ENCODE assay signal across 8 cellular contexts in genomic region chr3:112013058-112013783, GRCh38. TPM values are rescaled to one million over a fixed set of nuclear protein-coding genes. Genes with fewer than 3 reads are reported as not detected.
DNase-seq lines count a peak whose midpoint lies in the region; ATAC-seq and TF ChIP-seq lines count a peak whose summit lies in the region.

No MANE protein-coding gene starts in this region.

- H3K27ac ChIP-seq in PC-9 (no peak overlapping the region), neuronal stem cell (replicated peaks; ENCODE audit: low read length) (peak overlapping the region; percentile 37), thoracic aorta (no peak overlapping the region)

- no peaks in the 10 kb centered on the region for H3F3A ChIP-seq in PC-9 (ENCODE audit: insufficient read depth, low read depth)

- no peaks in the 10 kb centered on the region for H3K36me3 ChIP-seq in PC-9 (ENCODE audit: low read depth)
- peaks cover 25 to 67% of the 10 kb centered on the region in 2 donors for H3K36me3 ChIP-seq in neuronal stem cell (replicated peaks in 1 of 2; ENCODE audit: control insufficient read depth in 2 of 2, insufficient read depth in 2 of 2, low read length in 2 of 2)
- no peaks in the 10 kb centered on the region for H3K36me3 ChIP-seq in thoracic aorta

- no peak overlapping the region for H3K4me3 Mint-ChIP-seq in activated T-helper 2 cell treated with anti-CD3 and anti-CD28 coated beads, Interferon-gamma antibody, Interleukin-2, Interleukin-4, amounts not matched to agents 10 μg/mL and 5 μg/mL and 100 μg/mL, durations not matched to agents 14 hours and 24 hours and 36 hours (ENCODE audit: low read depth)

- no peak overlapping the region for H2BK15ac ChIP-seq in neuronal stem cell (ENCODE audit: low read length)

- intact Hi-C loops in PC-9 (cut with micrococcal nuclease; ENCODE audit: unreplicated experiment) = loop anchor here (1.0 to 5.0 kb wide), 3 partner anchors 24 to 436 kb away; no protein-coding TSS in a partner anchor
- intact Hi-C loops in activated T-helper 2 cell treated with anti-CD3 and anti-CD28 coated beads, Interferon-gamma antibody, Interleukin-2, Interleukin-4, amounts not matched to agents 10 μg/mL and 5 μg/mL and 100 μg/mL, durations not matched to agents 14 hours and 24 hours and 36 hours (cut with micrococcal nuclease) = loop anchor here (1.0 to 2.0 kb wide), 6 partner anchors 11 to 296 kb away; partner anchors contain the start of gene ABHD10

- no peak overlapping the region for H2BK12ac ChIP-seq in neuronal stem cell (ENCODE audit: low read length)

- ATAC-seq in HG02870 (IDR thresholded peaks at IDR 0.05; ENCODE audit: unreplicated experiment) (peak; percentile 76), thoracic aorta (ENCODE audit: insufficient number of reproducible peaks, low FRiP score, low read depth) (peak; percentile 81)

- no peaks in the 10 kb centered on the region for H4K20me1 ChIP-seq in PC-9 (ENCODE audit: insufficient read depth)

- no peak overlapping the region for H4K8ac ChIP-seq in neuronal stem cell (ENCODE audit: low read depth, low read length)

- H3K23ac ChIP-seq in neuronal stem cell (ENCODE audit: low read depth, low read length, poor library complexity) = no peak overlapping the region

- H3K9me3 Mint-ChIP-seq in activated T-helper 2 cell treated with anti-CD3 and anti-CD28 coated beads, Interferon-gamma antibody, Interleukin-2, Interleukin-4, amounts not matched to agents 10 μg/mL and 5 μg/mL and 100 μg/mL, durations not matched to agents 14 hours and 24 hours and 36 hours = no peaks in the 10 kb centered on the region

- H2AFZ ChIP-seq in PC-9 (peak overlapping the region; percentile 7; the same call in 1 of the 2 replicates), neuronal stem cell (ENCODE audit: low read length) (no peak overlapping the region)

- no CpG with 5 or more reads among the region's 19 CpGs for WGBS in neuronal stem cell (ENCODE audit: extremely low coverage in 2 of 2, insufficient read length in 2 of 2, insufficient replicate concordance in 1 of 2), 2 donors

- no peak overlapping the region for H3K14ac ChIP-seq in neuronal stem cell (ENCODE audit: low read length)

- peak; percentile 90 for TF ChIP-seq CTCF in PC-9 (conservative IDR thresholded peaks at IDR 0.05)
- peak; percentile 75 for TF ChIP-seq CTCF in fibroblast of the aortic adventitia (IDR thresholded peaks at IDR 0.05; ENCODE audit: insufficient read depth, low read length)
- TF ChIP-seq CTCF in thoracic aorta (IDR thresholded peaks at IDR 0.05) = peak; percentile 76

- H3K27me3 Mint-ChIP-seq in activated T-helper 2 cell treated with anti-CD3 and anti-CD28 coated beads, Interferon-gamma antibody, Interleukin-2, Interleukin-4, amounts not matched to agents 10 μg/mL and 5 μg/mL and 100 μg/mL, durations not matched to agents 14 hours and 24 hours and 36 hours (ENCODE audit: low read depth) = no peaks in the 10 kb centered on the region

- peaks cover 24% of the 10 kb centered on the region for H3K4me1 Mint-ChIP-seq in activated T-helper 2 cell treated with anti-CD3 and anti-CD28 coated beads, Interferon-gamma antibody, Interleukin-2, Interleukin-4, amounts not matched to agents 10 μg/mL and 5 μg/mL and 100 μg/mL, durations not matched to agents 14 hours and 24 hours and 36 hours (ENCODE audit: low read depth)

- peak overlapping the region; percentile 20 for H3K18ac ChIP-seq in neuronal stem cell (ENCODE audit: low read length)

- no peaks in the 10 kb centered on the region for H3K79me2 ChIP-seq in PC-9 (ENCODE audit: low read depth)

- H3K9me3 ChIP-seq in PC-9 (ENCODE audit: insufficient read depth, low read depth) (no peaks in the 10 kb centered on the region), neuronal stem cell (replicated peaks in 1 of 2; ENCODE audit: control insufficient read depth in 2 of 2, insufficient read depth in 1 of 2, low read depth in 1 of 2, low read length in 2 of 2) (no peaks in the 10 kb centered on the region), thoracic aorta (no peaks in the 10 kb centered on the region)

- H3K4me3 ChIP-seq in PC-9 (no peak overlapping the region), fibroblast of the aortic adventitia (ENCODE audit: low read depth, low read length) (no peak overlapping the region), neuronal stem cell (ENCODE audit: low read length in 2 of 2) (no peak overlapping the region), thoracic aorta (peak overlapping the region; percentile 37)

- POLR2A ChIA-PET in PC-9 (lab: Charles Lee; ENCODE audit: unreplicated experiment) = interaction anchor here (1.2 kb wide), 1 partner anchor 859 kb away, joined by 8 read pairs; no protein-coding TSS in a partner anchor

- H2BK5ac ChIP-seq in neuronal stem cell (ENCODE audit: low read length) = no peak overlapping the region

- H2AK5ac ChIP-seq in neuronal stem cell (ENCODE audit: low read depth, low read length) = no peak overlapping the region

- no TSS peak for BruUV-seq in PC-9 (replicated peaks; lab: Mats Ljungman, UMichigan)

- no peak overlapping the region for H4K91ac ChIP-seq in neuronal stem cell (ENCODE audit: low read depth, low read length, poor library complexity)

- no peaks in the 10 kb centered on the region for H3K4me1 ChIP-seq in PC-9 (replicated peaks; ENCODE audit: insufficient read depth)
- H3K4me1 ChIP-seq in neuronal stem cell (ENCODE audit: control insufficient read depth in 2 of 2, insufficient read depth in 1 of 2, low read depth in 1 of 2, low read length in 2 of 2) = peaks cover 2 to 3% of the 10 kb centered on the region in 2 donors
- peaks cover 3 to 29% of the 10 kb centered on the region in 2 donors for H3K4me1 ChIP-seq in thoracic aorta (ENCODE audit: control insufficient read depth in 1 of 2, low read depth in 2 of 2)

- H3K27me3 ChIP-seq in PC-9 (ENCODE audit: insufficient read depth, low read depth) (no peaks in the 10 kb centered on the region), neuronal stem cell (ENCODE audit: control insufficient read depth in 3 of 3, insufficient read depth in 3 of 3, low read depth in 1 of 3, low read length in 3 of 3) (no peaks in the 10 kb centered on the region), thoracic aorta (replicated peaks; ENCODE audit: insufficient read depth) (no peaks in the 10 kb centered on the region)

- no peak overlapping the region for H2BK120ac ChIP-seq in neuronal stem cell (ENCODE audit: low read depth, low read length)

- H3K36me3 Mint-ChIP-seq in activated T-helper 2 cell treated with anti-CD3 and anti-CD28 coated beads, Interferon-gamma antibody, Interleukin-2, Interleukin-4, amounts not matched to agents 10 μg/mL and 5 μg/mL and 100 μg/mL, durations not matched to agents 14 hours and 24 hours and 36 hours (ENCODE audit: low read depth) = no peaks in the 10 kb centered on the region

- H3K4ac ChIP-seq in neuronal stem cell (ENCODE audit: low read length) = no peak overlapping the region

- no peaks in the 10 kb centered on the region for H3K9me2 ChIP-seq in PC-9 (ENCODE audit: insufficient read depth)

- no peaks in the 10 kb centered on the region for H3K79me1 ChIP-seq in neuronal stem cell (ENCODE audit: low read depth, low read length)

- H3K27ac Mint-ChIP-seq in activated T-helper 2 cell treated with anti-CD3 and anti-CD28 coated beads, Interferon-gamma antibody, Interleukin-2, Interleukin-4, amounts not matched to agents 10 μg/mL and 5 μg/mL and 100 μg/mL, durations not matched to agents 14 hours and 24 hours and 36 hours = peak overlapping the region; percentile 67

- H3K9ac ChIP-seq in neuronal stem cell (ENCODE audit: low read depth, low read length, poor library complexity) = no peak overlapping the region

- H3K4me2 ChIP-seq in PC-9 = peak overlapping the region; percentile 11; the same call in 1 of the 2 replicates
- no peak overlapping the region for H3K4me2 ChIP-seq in neuronal stem cell (ENCODE audit: insufficient read depth, low read length, poor library complexity, severe bottlenecking)

- DNase-seq in NCI-H524 (lab: John Stamatoyannopoulos, UW) = peak; percentile 65 to 66
- DNase-seq in NCI-H524 treated with DMSO at 0.1 percent for 48 hours (lab: John Stamatoyannopoulos, UW) = no peak
- DNase-seq in PC-9 = peak; percentile 48 to 64
- peak; percentile 41 for DNase-seq in activated T-helper 2 cell treated with anti-CD3 and anti-CD28 coated beads, Interferon-gamma antibody, Interleukin-2, Interleukin-4, amounts not matched to agents 10 μg/mL and 5 μg/mL and 100 μg/mL, durations not matched to agents 14 hours and 24 hours and 36 hours (ENCODE audit: low spot score)
- DNase-seq in fibroblast of the aortic adventitia (ENCODE audit: low read depth) = peak; percentile 84
- DNase-seq in neuronal stem cell (ENCODE audit: low spot score) = peak; percentile 57
- no peak for DNase-seq in thoracic aorta (ENCODE audit: low spot score)

- CTCF ChIA-PET in PC-9 (lab: Charles Lee) = interaction anchor here (0.6 to 1.6 kb wide), 21 partner anchors 11 to 435 kb away, joined by 3 to 19 read pairs (median 4); partner anchors contain the start of genes ABHD10 and TAGLN3

RNA-seq across cellular contexts. Expression of gene TAGLN3, which starts 14.5 kb away (rescaled TPM):
- total RNA-seq in PC-9 (2021) (not detected in 2 replicates), fibroblast of the aortic adventitia (ENCODE audit: low replicate concordance) (not detected in 2 replicates), thoracic aorta (not detected)
- total RNA-seq in activated T-helper 2 cell treated with anti-CD3 and anti-CD28 coated beads, Interferon-gamma antibody, Interleukin-2, Interleukin-4, amounts not matched to agents 10 μg/mL and 5 μg/mL and 100 μg/mL, durations not matched to agents 14 hours and 24 hours and 36 hours = 0.34 and 0.46 TPM in 2 replicates
- polyA plus RNA-seq in neuronal stem cell (2013, experiment 1 of 2) = 57.1 TPM
- 53.3 TPM for polyA plus RNA-seq in neuronal stem cell (2013, experiment 2 of 2)

RNA-seq across cellular contexts. Expression of gene TMPRSS7, which starts 21.3 kb away (rescaled TPM):
- total RNA-seq in PC-9 (2021) (0.23 TPM in 1 of 2 replicates, not detected in the other), fibroblast of the aortic adventitia (ENCODE audit: low replicate concordance) (not detected in 2 replicates), thoracic aorta (not detected)
- total RNA-seq in activated T-helper 2 cell treated with anti-CD3 and anti-CD28 coated beads, Interferon-gamma antibody, Interleukin-2, Interleukin-4, amounts not matched to agents 10 μg/mL and 5 μg/mL and 100 μg/mL, durations not matched to agents 14 hours and 24 hours and 36 hours = not detected in 2 replicates
- 0.04 TPM for polyA plus RNA-seq in neuronal stem cell (2013, experiment 1 of 2)
- polyA plus RNA-seq in neuronal stem cell (2013, experiment 2 of 2) = 0.03 TPM

RNA-seq across cellular contexts. Expression of gene ABHD10, which starts 34.4 kb away (rescaled TPM):
- total RNA-seq in PC-9 (2021) = 57.4 and 57.6 TPM in 2 replicates
- total RNA-seq in activated T-helper 2 cell treated with anti-CD3 and anti-CD28 coated beads, Interferon-gamma antibody, Interleukin-2, Interleukin-4, amounts not matched to agents 10 μg/mL and 5 μg/mL and 100 μg/mL, durations not matched to agents 14 hours and 24 hours and 36 hours = 46.3 and 46.9 TPM in 2 replicates
- total RNA-seq in fibroblast of the aortic adventitia (ENCODE audit: low replicate concordance) = 12.2 and 35.1 TPM in 2 replicates
- 26.8 TPM for polyA plus RNA-seq in neuronal stem cell (2013, experiment 1 of 2)
- 26.8 TPM for polyA plus RNA-seq in neuronal stem cell (2013, experiment 2 of 2)
- total RNA-seq in thoracic aorta = 10 to 100 TPM in 1 of 2 donors, 1 to 10 TPM in 1; 9.6 to 13.2 TPM

Comparison
In these comparisons a context has a peak if more than half of its experiments do, and no peak if none do; other contexts are left out.
1. DNase-seq: peak in NCI-H524 (2 of 2), PC-9 (2 of 2), activated T-helper 2 cell treated with anti-CD3 and anti-CD28 coated beads, Interferon-gamma antibody, Interleukin-2, Interleukin-4, amounts not matched to agents 10 μg/mL and 5 μg/mL and 100 μg/mL, durations not matched to agents 14 hours and 24 hours and 36 hours (single experiment), fibroblast of the aortic adventitia (single experiment) and neuronal stem cell (single experiment); none in NCI-H524 treated with DMSO at 0.1 percent for 48 hours (single experiment) and thoracic aorta (single experiment).
2. Peak in every context shown above with its lines, with median percentiles within 50 percentile points of each other: CTCF ChIP-seq.